ENCODE assay signal across 13 cellular contexts in the genomic region with DNA sequence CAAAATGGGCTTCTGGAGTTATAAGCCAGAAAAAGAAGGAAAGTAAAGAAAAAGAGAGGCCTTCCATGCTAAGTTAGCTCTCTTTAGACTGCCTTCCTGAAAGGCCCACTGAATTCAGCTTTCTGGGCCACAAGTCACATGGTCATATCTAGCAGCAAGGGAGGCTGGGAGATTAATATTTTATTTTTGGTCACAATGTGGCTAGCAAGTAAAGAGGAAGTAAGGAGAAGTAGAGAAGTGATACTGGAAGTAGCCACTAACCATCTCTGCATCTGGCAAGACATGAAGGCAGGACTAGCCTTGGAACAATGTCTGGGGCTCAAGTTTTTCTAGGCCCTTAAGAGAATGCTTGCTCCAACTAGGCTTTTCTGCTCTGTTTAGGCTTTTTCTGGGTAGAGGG.
A peak's percentile ranks its signal among the peaks of the same experiment; 100 is the strongest.
DNase-seq lines count a peak whose midpoint lies in the region; ATAC-seq and TF ChIP-seq lines count a peak whose summit lies in the region.
"Had no signal": no experiment of that assay in that cellular context is flagged by ENCODE, and none has a peak within 500 bp of the region (broad histone marks: within the 10 kb centered on the region; RNA-seq: fewer than 3 reads in every experiment).

No MANE protein-coding gene starts in this region.

- POLR2A ChIA-PET in CD8-positive, alpha-beta T cell (lab: Charles Lee) = no interaction called here

- intact Hi-C loops in dendritic cell treated with granulocyte-macrophage colony-stimulating factor and Interleukin-4, amounts not matched to agents 40 ng/mL and 50 ng/mL, for 4 days (cut with micrococcal nuclease) = no loop called here
- intact Hi-C loops in CD8-positive, alpha-beta T cell (cut with DNase I, micrococcal nuclease) = no loop called here
- intact Hi-C loops in cardiac septum (cut with DNase I) = no loop called here
- intact Hi-C loops in dorsolateral prefrontal cortex (cut with DNase I) = no loop called here

- no peak overlapping the region for H3K4me3 Mint-ChIP-seq in dendritic cell treated with granulocyte-macrophage colony-stimulating factor and Interleukin-4, amounts not matched to agents 40 ng/mL and 50 ng/mL, for 4 days
- no peak overlapping the region for H3K4me3 Mint-ChIP-seq in CD8-positive, alpha-beta T cell

- peak overlapping the region; percentile 23 for H3K4me2 ChIP-seq in MM.1S (ENCODE audit: low read depth, low read length)

- peaks cover 8% of the 10 kb centered on the region for H3K9me3 Mint-ChIP-seq in dendritic cell treated with granulocyte-macrophage colony-stimulating factor and Interleukin-4, amounts not matched to agents 40 ng/mL and 50 ng/mL, for 4 days
- no peaks in the 10 kb centered on the region for H3K9me3 Mint-ChIP-seq in CD8-positive, alpha-beta T cell

- 0 out of 2 replicates have a peak overlapping the region, but pooled peaks have one; percentile 6 for H3K9ac ChIP-seq in MM.1S (ENCODE audit: low read length)

- peak overlapping the region; percentile 22 for H3K27ac Mint-ChIP-seq in dendritic cell treated with granulocyte-macrophage colony-stimulating factor and Interleukin-4, amounts not matched to agents 40 ng/mL and 50 ng/mL, for 4 days
- no peak overlapping the region for H3K27ac Mint-ChIP-seq in CD8-positive, alpha-beta T cell

- H2AFZ ChIP-seq in MM.1S (ENCODE audit: low read length) = peak overlapping the region; percentile 75

- CTCF ChIA-PET in CD8-positive, alpha-beta T cell (lab: Charles Lee) = interaction anchor here (0.7 kb wide), 1 partner anchor 135 kb away, joined by 3 read pairs; no protein-coding TSS in a partner anchor

- peaks cover 9% of the 10 kb centered on the region for H3K36me3 Mint-ChIP-seq in dendritic cell treated with granulocyte-macrophage colony-stimulating factor and Interleukin-4, amounts not matched to agents 40 ng/mL and 50 ng/mL, for 4 days (ENCODE audit: low read depth)
- no peaks in the 10 kb centered on the region for H3K36me3 Mint-ChIP-seq in CD8-positive, alpha-beta T cell
- H3K36me3 Mint-ChIP-seq: IgD-negative memory B cell had no signal

- peaks cover 33% of the 10 kb centered on the region for H3K4me1 Mint-ChIP-seq in dendritic cell treated with granulocyte-macrophage colony-stimulating factor and Interleukin-4, amounts not matched to agents 40 ng/mL and 50 ng/mL, for 4 days (ENCODE audit: low read depth)
- no peaks in the 10 kb centered on the region for H3K4me1 Mint-ChIP-seq in CD8-positive, alpha-beta T cell (ENCODE audit: low read depth)

- peaks cover 19% of the 10 kb centered on the region for H3F3A ChIP-seq in MM.1S (ENCODE audit: insufficient read depth, low read length)

- H3K27ac ChIP-seq in MM.1S (ENCODE audit: low read length) (peak overlapping the region; percentile 71; the same call in 1 of the 2 replicates), dorsolateral prefrontal cortex (no peak overlapping the region)
- no peak overlapping the region for H3K27ac ChIP-seq in CD8-positive, alpha-beta T cell (ENCODE audit: low read depth, low read length)
- H3K27ac ChIP-seq: gastroesophageal sphincter, Peyer's patch had no signal

- no peaks in the 10 kb centered on the region for H3K79me2 ChIP-seq in MM.1S (ENCODE audit: low read length)

- H4K20me1 ChIP-seq in MM.1S (ENCODE audit: insufficient read depth, low read length) = no peaks in the 10 kb centered on the region

- H3K9me2 ChIP-seq in MM.1S (replicated peaks; ENCODE audit: insufficient read depth, low read length) = no peaks in the 10 kb centered on the region

- DNase-seq in MM.1S = peak; percentile 64
- DNase-seq in HK-2 (ENCODE audit: unreplicated experiment) = no peak
- no peak for DNase-seq in CD8-positive, alpha-beta T cell
- no peak for DNase-seq in cardiac septum (ENCODE audit: low spot score)
- DNase-seq in dorsolateral prefrontal cortex = no peak
- DNase-seq: amygdala, GF-D8, Peyer's patch had no signal

- TF ChIP-seq CTCF in MM.1S (IDR thresholded peaks at IDR 0.05; ENCODE audit: low read length) (no peak), dorsolateral prefrontal cortex (IDR thresholded peaks at IDR 0.05 in 54 of 56, conservative IDR thresholded peaks at IDR 0.05 in 2 of 56; ENCODE audit: low read depth in 1 of 56, partially characterized antibody in 56 of 56) (no peak)
- no peak for TF ChIP-seq CTCF in CD8-positive, alpha-beta T cell (IDR thresholded peaks at IDR 0.05)

- H3K36me3 ChIP-seq in MM.1S (replicated peaks; ENCODE audit: insufficient read depth, low read length) = no peaks in the 10 kb centered on the region
- H3K36me3 ChIP-seq in CD8-positive, alpha-beta T cell (ENCODE audit: insufficient read depth, low read length) = no peaks in the 10 kb centered on the region
- H3K36me3 ChIP-seq: gastroesophageal sphincter, Peyer's patch had no signal

- no peak overlapping the region for H3K4me3 ChIP-seq in MM.1S (ENCODE audit: low read length)
- H3K4me3 ChIP-seq in CD8-positive, alpha-beta T cell (ENCODE audit: low read depth, low read length) = no peak overlapping the region
- H3K4me3 ChIP-seq in dorsolateral prefrontal cortex = no peak overlapping the region
- H3K4me3 ChIP-seq: gastroesophageal sphincter, Peyer's patch had no signal

- H3K27me3 Mint-ChIP-seq in dendritic cell treated with granulocyte-macrophage colony-stimulating factor and Interleukin-4, amounts not matched to agents 40 ng/mL and 50 ng/mL, for 4 days = no peaks in the 10 kb centered on the region
- no peaks in the 10 kb centered on the region for H3K27me3 Mint-ChIP-seq in CD8-positive, alpha-beta T cell (ENCODE audit: low read depth)
- H3K27me3 Mint-ChIP-seq: IgD-negative memory B cell had no signal

- H3K9me3 ChIP-seq in MM.1S (replicated peaks; ENCODE audit: insufficient read depth, low read length) = no peaks in the 10 kb centered on the region
- H3K9me3 ChIP-seq in CD8-positive, alpha-beta T cell (ENCODE audit: low read length) = no peaks in the 10 kb centered on the region
- H3K9me3 ChIP-seq: gastroesophageal sphincter, Peyer's patch had no signal

- H3K27me3 ChIP-seq in MM.1S (replicated peaks; ENCODE audit: insufficient read depth, low read length) (no peaks in the 10 kb centered on the region), dorsolateral prefrontal cortex (no peaks in the 10 kb centered on the region)
- no peaks in the 10 kb centered on the region for H3K27me3 ChIP-seq in CD8-positive, alpha-beta T cell (ENCODE audit: insufficient read depth, low read length)
- H3K27me3 ChIP-seq: gastroesophageal sphincter, Peyer's patch had no signal

- ATAC-seq in GM18502 (IDR thresholded peaks at IDR 0.05; ENCODE audit: poor library complexity, unreplicated experiment) = peak; percentile 41
- peak; percentile 39 for ATAC-seq in GM21723 (IDR thresholded peaks at IDR 0.05; ENCODE audit: unreplicated experiment)
- no peak for ATAC-seq in CD8-positive, alpha-beta T cell
- ATAC-seq: gastroesophageal sphincter had no signal

- peaks cover 37% of the 10 kb centered on the region for H3K4me1 ChIP-seq in MM.1S (ENCODE audit: low read length)
- H3K4me1 ChIP-seq in CD8-positive, alpha-beta T cell (ENCODE audit: insufficient read depth, low read length) = no peaks in the 10 kb centered on the region
- H3K4me1 ChIP-seq: Peyer's patch had no signal
